7 cellular contexts compared by ENCODE assay signal in genomic region chr9:31542384-31543055, GRCh38.
DNase-seq lines count a peak whose midpoint lies in the region; ATAC-seq and TF ChIP-seq lines count a peak whose summit lies in the region.

No MANE protein-coding gene starts in this region.

- ATAC-seq in GM19452 (IDR thresholded peaks at IDR 0.05; ENCODE audit: unreplicated experiment) (peak; percentile 100), HG03354 (IDR thresholded peaks at IDR 0.05; ENCODE audit: poor library complexity, severe bottlenecking, unreplicated experiment) (peak; percentile 99)
- ATAC-seq in naive thymus-derived CD8-positive, alpha-beta T cell = peak; percentile 70 to 77

- H3K4me3 ChIP-seq in GM12864 (ENCODE audit: low read depth, low read length) (no peak overlapping the region), OCI-LY3 (ENCODE audit: low read length) (peak overlapping the region; percentile 38), trophoblast cell (ENCODE audit: low read depth, low read length) (no peak overlapping the region)

- peak overlapping the region; percentile 18; the same call in 1 of the 2 replicates for H2AFZ ChIP-seq in OCI-LY3 (ENCODE audit: low read depth, low read length)
- H2AFZ ChIP-seq in trophoblast cell (ENCODE audit: insufficient read depth, low read length, poor library complexity) = no peak overlapping the region

- H2AK5ac ChIP-seq in trophoblast cell (ENCODE audit: low read length) = no peak overlapping the region

- POLR2A ChIA-PET in naive thymus-derived CD8-positive, alpha-beta T cell (lab: Charles Lee) = no interaction called here

- no peak overlapping the region for H2BK12ac ChIP-seq in trophoblast cell (ENCODE audit: low read length)

- WGBS in trophoblast cell (ENCODE audit: extremely low coverage, insufficient coverage, insufficient read length) = no CpG with 5 or more reads among the region's 5 CpGs

- H4K12ac ChIP-seq in trophoblast cell (ENCODE audit: low read depth, low read length) = no peak overlapping the region

- H3K4me2 ChIP-seq in OCI-LY3 (ENCODE audit: low read length) (peak overlapping the region; percentile 62), trophoblast cell (ENCODE audit: low read length) (no peak overlapping the region)

- H3K79me1 ChIP-seq in trophoblast cell (ENCODE audit: low read length) = no peaks in the 10 kb centered on the region

- H3K18ac ChIP-seq in trophoblast cell (ENCODE audit: low read length) = no peak overlapping the region

- H2BK5ac ChIP-seq in trophoblast cell (ENCODE audit: low read depth, low read length, poor library complexity) = no peak overlapping the region

- peak overlapping the region in 2 of 10 donors; percentile 3 to 53 for H3K27ac Mint-ChIP-seq in naive thymus-derived CD8-positive, alpha-beta T cell

- H3K4me1 ChIP-seq in OCI-LY3 (ENCODE audit: low read length) (peaks cover 20% of the 10 kb centered on the region), trophoblast cell (ENCODE audit: control insufficient read depth in 1 of 2, insufficient read depth in 2 of 2, low read length in 2 of 2) (no peaks in the 10 kb centered on the region)

- H3K36me3 Mint-ChIP-seq in naive thymus-derived CD8-positive, alpha-beta T cell = peaks cover 0 to 3% (median 0%) of the 10 kb centered on the region in 3 donors

- no peak overlapping the region for H2BK120ac ChIP-seq in trophoblast cell (ENCODE audit: insufficient read depth, low read length, poor library complexity)

- H3K27ac ChIP-seq in OCI-LY3 (ENCODE audit: low read length) (peak overlapping the region; percentile 3; the same call in 1 of the 2 replicates), trophoblast cell (ENCODE audit: low read depth, low read length) (no peak overlapping the region)

- H4K20me1 ChIP-seq in OCI-LY3 (ENCODE audit: insufficient read depth, low read length) = no peaks in the 10 kb centered on the region

- H3K79me2 ChIP-seq in OCI-LY3 (ENCODE audit: low read length) = no peaks in the 10 kb centered on the region
- H3K79me2 ChIP-seq in trophoblast cell (ENCODE audit: control insufficient read depth, insufficient read depth, low read length, poor library complexity) = no peaks in the 10 kb centered on the region

- no peak overlapping the region for H4K91ac ChIP-seq in trophoblast cell (ENCODE audit: low read depth, low read length)

- no peaks in the 10 kb centered on the region for H3K27me3 ChIP-seq in OCI-LY3 (ENCODE audit: low read depth, low read length)
- no peaks in the 10 kb centered on the region for H3K27me3 ChIP-seq in trophoblast cell (ENCODE audit: insufficient read depth, low read length)

- DNase-seq in GM12864 (ENCODE audit: low read depth) (peak; percentile 82), dermis microvascular lymphatic vessel endothelial cell (ENCODE audit: low read depth in 2 of 2) (peak; percentile 20 to 26), trophoblast cell (no peak)
- peak in 3 of 10 donors; percentile 2 to 30 (median 12) for DNase-seq in naive thymus-derived CD8-positive, alpha-beta T cell

- H3K14ac ChIP-seq in trophoblast cell (ENCODE audit: low read length) = no peak overlapping the region

- no peaks in the 10 kb centered on the region for H3K9me3 ChIP-seq in OCI-LY3 (ENCODE audit: insufficient read depth, low read length)
- H3K9me3 ChIP-seq in trophoblast cell (ENCODE audit: insufficient read depth, low read depth, low read length) = no peaks in the 10 kb centered on the region

- H3K4me1 Mint-ChIP-seq in naive thymus-derived CD8-positive, alpha-beta T cell = peaks cover 2 to 18% (median 13%) of the 10 kb centered on the region in 4 donors

- no peak overlapping the region for H3K4ac ChIP-seq in trophoblast cell (ENCODE audit: low read depth, low read length)

- TF ChIP-seq CTCF in GM12864 (IDR thresholded peaks at IDR 0.05; ENCODE audit: low read depth, low read length, missing control alignments) (peak; percentile 72), OCI-LY3 (IDR thresholded peaks at IDR 0.05; ENCODE audit: low read depth, low read length) (peak; percentile 51)

- no peaks in the 10 kb centered on the region for H3K27me3 Mint-ChIP-seq in naive thymus-derived CD8-positive, alpha-beta T cell

- H3K36me3 ChIP-seq in OCI-LY3 (replicated peaks; ENCODE audit: low read depth, low read length) (no peaks in the 10 kb centered on the region), trophoblast cell (ENCODE audit: control insufficient read depth in 1 of 2, insufficient read depth in 2 of 2, low read length in 2 of 2) (no peaks in the 10 kb centered on the region)

- no peak overlapping the region for H3K23ac ChIP-seq in trophoblast cell (ENCODE audit: low read length)

- peak overlapping the region; percentile 13 for H3K9ac ChIP-seq in OCI-LY3 (ENCODE audit: low read length)
- H3K9ac ChIP-seq in trophoblast cell (ENCODE audit: low read length) = no peak overlapping the region

- no peak overlapping the region for H4K8ac ChIP-seq in trophoblast cell (ENCODE audit: low read depth, low read length)

- no peaks in the 10 kb centered on the region for H3K9me3 Mint-ChIP-seq in naive thymus-derived CD8-positive, alpha-beta T cell

- no peak overlapping the region for H3K4me3 Mint-ChIP-seq in naive thymus-derived CD8-positive, alpha-beta T cell

Comparison
In these comparisons a context has a peak if more than half of its experiments do, and no peak if none do; other contexts are left out.
1. DNase-seq: peak in GM12864 (single experiment) and dermis microvascular lymphatic vessel endothelial cell (2 of 2); none in trophoblast cell (0 of 2).
2. Peak in every context shown above with its lines, with median percentiles within 50 percentile points of each other: ATAC-seq.